In the genomic region with DNA sequence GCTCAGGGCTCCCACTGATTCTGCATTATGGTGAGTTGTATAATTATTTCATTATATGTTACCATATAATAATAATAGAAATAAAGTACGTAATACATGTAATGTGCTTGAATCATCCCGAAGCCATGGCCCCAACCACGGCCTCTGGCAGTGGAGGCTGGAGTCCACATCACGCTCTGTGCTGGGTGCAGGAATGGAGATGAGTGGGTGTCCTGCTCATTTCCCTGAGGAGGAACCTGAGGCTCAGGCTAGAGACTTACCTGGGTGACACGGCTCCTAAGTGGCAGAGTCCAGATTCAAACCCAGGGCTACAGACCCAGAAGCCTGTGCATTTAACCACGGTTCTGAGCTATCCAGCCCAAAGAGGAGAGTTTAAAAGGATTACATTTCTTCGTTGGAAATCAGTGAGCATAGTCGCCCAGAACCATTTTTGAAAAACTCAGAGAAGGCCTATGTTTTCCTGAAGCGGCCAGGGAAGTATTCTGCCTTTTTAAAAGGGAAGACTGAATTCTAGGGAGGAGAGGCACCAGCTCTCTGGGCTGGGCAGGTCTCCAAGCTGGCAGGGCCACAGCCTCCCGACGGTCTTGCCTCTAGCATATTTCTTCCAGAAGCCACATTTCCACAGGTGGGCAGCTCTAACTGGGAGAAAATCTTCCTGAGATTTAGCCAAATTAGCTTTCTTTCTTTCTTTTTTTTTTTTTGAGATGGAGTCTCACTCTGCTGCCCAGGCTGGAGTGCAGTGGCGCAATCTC, we compare ENCODE assay signal across 14 cellular contexts. TPM values are rescaled to one million over a fixed set of nuclear protein-coding genes. Genes with fewer than 3 reads are reported as not detected.
DNase-seq lines count a peak whose midpoint lies in the region; ATAC-seq and TF ChIP-seq lines count a peak whose summit lies in the region.
"Had no signal": no experiment of that assay in that cellular context is flagged by ENCODE, and none has a peak within 500 bp of the region (broad histone marks: within the 10 kb centered on the region; RNA-seq: fewer than 3 reads in every experiment).

No MANE protein-coding gene starts in this region.

- 63% methylated on average over 11 of the region's 12 CpGs for WGBS in prostate gland

- POLR2A ChIA-PET in CD8-positive, alpha-beta T cell (lab: Charles Lee) = interaction anchor here (0.6 to 1.9 kb wide), 3 partner anchors 46 to 171 kb away, joined by 4 to 5 read pairs (median 4); no protein-coding TSS in a partner anchor
- POLR2A ChIA-PET in RWPE1 (lab: Yijun Ruan, JAX; ENCODE audit: low non-redundant PET) = no interaction called here

- CTCF ChIA-PET in CD8-positive, alpha-beta T cell (lab: Charles Lee) = interaction anchor here (0.8 to 1.9 kb wide), 3 partner anchors 95 to 141 kb away, joined by 3 to 7 read pairs (median 3); no protein-coding TSS in a partner anchor
- CTCF ChIA-PET in RWPE1 (lab: Yijun Ruan, JAX) = interaction anchor here (0.5 to 1.8 kb wide), 2 partner anchors 8 to 86 kb away, joined by 3 to 5 read pairs; no protein-coding TSS in a partner anchor

- intact Hi-C loops in CD8-positive, alpha-beta T cell (cut with DNase I, micrococcal nuclease) = no loop called here
- intact Hi-C loops in colonic mucosa (cut with DNase I) (loop anchor here (5.0 kb wide), 1 partner anchor 47 kb away; no protein-coding TSS in a partner anchor), prostate gland (cut with DNase I) (no loop called here)

- no peaks in the 10 kb centered on the region for H3K9me3 ChIP-seq in CD8-positive, alpha-beta T cell (ENCODE audit: low read length)
- no peaks in the 10 kb centered on the region for H3K9me3 ChIP-seq in colonic mucosa
- no peaks in the 10 kb centered on the region for H3K9me3 ChIP-seq in prostate gland
- H3K9me3 ChIP-seq: SJSA1 had no signal

- no peaks in the 10 kb centered on the region for H3K27me3 ChIP-seq in CD8-positive, alpha-beta T cell (ENCODE audit: insufficient read depth, low read length)
- H3K27me3 ChIP-seq in colonic mucosa = no peaks in the 10 kb centered on the region
- no peaks in the 10 kb centered on the region for H3K27me3 ChIP-seq in prostate gland (replicated peaks; ENCODE audit: insufficient read depth)
- H3K27me3 ChIP-seq: SJSA1 had no signal

- TF ChIP-seq CTCF in CD8-positive, alpha-beta T cell (IDR thresholded peaks at IDR 0.05) = no peak
- TF ChIP-seq CTCF in RWPE1 (conservative IDR thresholded peaks at IDR 0.05; ENCODE audit: low read depth) = no peak
- TF ChIP-seq CTCF in colonic mucosa (IDR thresholded peaks at IDR 0.05) = no peak
- TF ChIP-seq CTCF in prostate gland (IDR thresholded peaks at IDR 0.05) = no peak

- H3K9ac ChIP-seq in colonic mucosa (ENCODE audit: low read depth in 2 of 2, low read length in 2 of 2) = peak overlapping the region; percentile 37 to 43

- no peak for ATAC-seq in CD8-positive, alpha-beta T cell
- ATAC-seq in HG02938 (IDR thresholded peaks at IDR 0.05; ENCODE audit: unreplicated experiment) (no peak), HG03039 (IDR thresholded peaks at IDR 0.05; ENCODE audit: unreplicated experiment) (no peak)
- ATAC-seq: left lobe of liver had no signal

- peaks cover 75% of the 10 kb centered on the region for H3K4me1 Mint-ChIP-seq in CD8-positive, alpha-beta T cell (ENCODE audit: low read depth)

- TF ChIP-seq POLR2A in prostate gland (IDR thresholded peaks at IDR 0.05) = no peak

- H3K27ac Mint-ChIP-seq in CD8-positive, alpha-beta T cell = peak overlapping the region; percentile 18

- no peak for DNase-seq in CD8-positive, alpha-beta T cell
- DNase-seq in RWPE1 (ENCODE audit: low spot score) (no peak), colonic mucosa (no peak), prostate gland (ENCODE audit: low spot score) (no peak), GDM1 (lab: John Stamatoyannopoulos, UW) (no peak), cerebellar nuclear complex (lab: John Stamatoyannopoulos, UW) (no peak)
- DNase-seq: DMS 273 treated with DMSO at 0.1 percent for 48 hours, foreskin fibroblast, NCI-H1048, NCI-H526 had no signal

- no peak overlapping the region for H3K4me3 Mint-ChIP-seq in CD8-positive, alpha-beta T cell

- no peaks in the 10 kb centered on the region for H3K27me3 Mint-ChIP-seq in CD8-positive, alpha-beta T cell (ENCODE audit: low read depth)

- no peaks in the 10 kb centered on the region for H3K9me3 Mint-ChIP-seq in CD8-positive, alpha-beta T cell

- peaks cover 24% of the 10 kb centered on the region for H3K36me3 Mint-ChIP-seq in CD8-positive, alpha-beta T cell

- H3K36me3 ChIP-seq in CD8-positive, alpha-beta T cell (ENCODE audit: insufficient read depth, low read length) = no peaks in the 10 kb centered on the region
- no peaks in the 10 kb centered on the region for H3K36me3 ChIP-seq in colonic mucosa
- no peaks in the 10 kb centered on the region for H3K36me3 ChIP-seq in prostate gland
- H3K36me3 ChIP-seq: SJSA1 had no signal

- H3K4me3 ChIP-seq in CD8-positive, alpha-beta T cell (ENCODE audit: low read depth, low read length) = no peak overlapping the region
- H3K4me3 ChIP-seq in colonic mucosa (no peak overlapping the region), prostate gland (no peak overlapping the region)
- H3K4me3 ChIP-seq: SJSA1 had no signal

- H3K4me1 ChIP-seq in CD8-positive, alpha-beta T cell (ENCODE audit: insufficient read depth, low read length) = peaks cover 74% of the 10 kb centered on the region
- H3K4me1 ChIP-seq in colonic mucosa (peaks cover 24% of the 10 kb centered on the region), prostate gland (replicated peaks) (peaks cover 2% of the 10 kb centered on the region)

- H3K27ac ChIP-seq in CD8-positive, alpha-beta T cell (ENCODE audit: low read depth, low read length) = no peak overlapping the region
- H3K27ac ChIP-seq in RWPE1 (peak overlapping the region; percentile 97), colonic mucosa (peak overlapping the region; percentile 99), prostate gland (peak overlapping the region; percentile 47 to 63)
- H3K27ac ChIP-seq: SJSA1 had no signal

RNA-seq across cellular contexts. Expression of gene IL4R, which starts 6.7 kb away (rescaled TPM):
- 100 to 1,000 TPM; 224 to 240 TPM for total RNA-seq in CD8-positive, alpha-beta T cell
- total RNA-seq in colonic mucosa (10 to 100 TPM; 74.8 to 80.0 TPM), prostate gland (10 to 100 TPM; 30.7 to 89.2 TPM)

RNA-seq across cellular contexts. Expression of gene NSMCE1, which starts 51.9 kb away (rescaled TPM):
- 10 to 100 TPM; 29.6 to 30.1 TPM for total RNA-seq in CD8-positive, alpha-beta T cell
- total RNA-seq in colonic mucosa (10 to 100 TPM; 37.6 to 58.2 TPM), prostate gland (10 to 100 TPM; 55.4 to 71.7 TPM)
